Comparison of ENCODE assay signal across 25 cellular contexts in genomic region chr13:51938454-51938853, GRCh38.
"Had no signal": no experiment of that assay in that cellular context is flagged by ENCODE, and none has a peak within 500 bp of the region (broad histone marks: within the 10 kb centered on the region; RNA-seq: fewer than 3 reads in every experiment).

No MANE protein-coding gene starts in this region.

- ATAC-seq: body of pancreas, foreskin keratinocyte, heart right ventricle, natural killer cell, right cardiac atrium had no signal

- H3K27ac ChIP-seq: adrenal gland, body of pancreas, esophagus muscularis mucosa, foreskin keratinocyte, heart right ventricle, left ventricle myocardium inferior, spleen, tibial nerve had no signal

- H3K27ac Mint-ChIP-seq: activated CD4-positive, alpha-beta memory T cell treated with anti-CD3 and anti-CD28 coated beads for 36 hours; activated CD4-positive, alpha-beta T cell treated with anti-CD3 and anti-CD28 coated beads, Interleukin-2, amount 10 ng/mL, durations not matched to agents 24 days and 14 days; activated naive CD4-positive, alpha-beta T cell treated with anti-CD3 and anti-CD28 coated beads for 36 hours; activated naive CD8-positive, alpha-beta T cell treated with anti-CD3 and anti-CD28 coated beads for 36 hours; activated T-helper 1 cell treated with anti-CD3 and anti-CD28 coated beads, Interleukin-12 subunit alpha, Interleukin-12 subunit beta, Interleukin-2, Interleukin-4 antibody, amounts not matched to agents 30 ng/mL and 10 ng/mL and 1 ng/mL, durations not matched to agents 14 hours and 24 hours and 36 hours; natural killer cell; T-helper 1 cell treated with Interleukin-12 subunit alpha and Interleukin-12 subunit beta and Interleukin-4 antibody, amounts not matched to agents 30 μg/mL and 1 μg/mL, for 36 hours had no signal

- H3K27me3 Mint-ChIP-seq: activated CD4-positive, alpha-beta memory T cell treated with anti-CD3 and anti-CD28 coated beads for 36 hours; activated naive CD8-positive, alpha-beta T cell treated with anti-CD3 and anti-CD28 coated beads for 36 hours had no signal

- H3K9me3 ChIP-seq: adrenal gland, body of pancreas, esophagus muscularis mucosa, heart right ventricle, left ventricle myocardium inferior, spleen, tibial nerve had no signal

- H3K27me3 ChIP-seq: adrenal gland, body of pancreas, esophagus muscularis mucosa, foreskin keratinocyte, heart right ventricle, spleen, tibial nerve had no signal

- H3K9me3 Mint-ChIP-seq: activated CD4-positive, alpha-beta memory T cell treated with anti-CD3 and anti-CD28 coated beads for 36 hours; activated CD4-positive, alpha-beta T cell treated with anti-CD3 and anti-CD28 coated beads, Interleukin-2, amount 10 ng/mL, durations not matched to agents 24 days and 14 days; activated naive CD4-positive, alpha-beta T cell treated with anti-CD3 and anti-CD28 coated beads for 36 hours; activated naive CD8-positive, alpha-beta T cell treated with anti-CD3 and anti-CD28 coated beads for 36 hours; activated T-helper 1 cell treated with anti-CD3 and anti-CD28 coated beads, Interleukin-12 subunit alpha, Interleukin-12 subunit beta, Interleukin-2, Interleukin-4 antibody, amounts not matched to agents 30 ng/mL and 10 ng/mL and 1 ng/mL, durations not matched to agents 14 hours and 24 hours and 36 hours; natural killer cell; T-helper 1 cell treated with Interleukin-12 subunit alpha and Interleukin-12 subunit beta and Interleukin-4 antibody, amounts not matched to agents 30 μg/mL and 1 μg/mL, for 36 hours had no signal

- H3K4me3 Mint-ChIP-seq: activated CD4-positive, alpha-beta memory T cell treated with anti-CD3 and anti-CD28 coated beads for 36 hours; activated CD4-positive, alpha-beta T cell treated with anti-CD3 and anti-CD28 coated beads, Interleukin-2, amount 10 ng/mL, durations not matched to agents 24 days and 14 days; activated naive CD4-positive, alpha-beta T cell treated with anti-CD3 and anti-CD28 coated beads for 36 hours; activated naive CD8-positive, alpha-beta T cell treated with anti-CD3 and anti-CD28 coated beads for 36 hours; activated T-helper 1 cell treated with anti-CD3 and anti-CD28 coated beads, Interleukin-12 subunit alpha, Interleukin-12 subunit beta, Interleukin-2, Interleukin-4 antibody, amounts not matched to agents 30 ng/mL and 10 ng/mL and 1 ng/mL, durations not matched to agents 14 hours and 24 hours and 36 hours; natural killer cell; T-helper 1 cell treated with Interleukin-12 subunit alpha and Interleukin-12 subunit beta and Interleukin-4 antibody, amounts not matched to agents 30 μg/mL and 1 μg/mL, for 36 hours had no signal

- H3K36me3 Mint-ChIP-seq: activated CD4-positive, alpha-beta memory T cell treated with anti-CD3 and anti-CD28 coated beads for 36 hours; activated naive CD8-positive, alpha-beta T cell treated with anti-CD3 and anti-CD28 coated beads for 36 hours; natural killer cell had no signal

- DNase-seq: activated CD4-positive, alpha-beta memory T cell treated with anti-CD3 and anti-CD28 coated beads for 36 hours; activated CD4-positive, alpha-beta T cell treated with anti-CD3 and anti-CD28 coated beads, Interleukin-2, amount 10 ng/mL, durations not matched to agents 24 days and 14 days; activated CD4-positive, CD25-positive, alpha-beta regulatory T cell treated with anti-CD3 and anti-CD28 coated beads, Interleukin-2, amount 50 U/mL, for 72 hours; activated CD8-positive, alpha-beta memory T cell treated with anti-CD3 and anti-CD28 coated beads, Interleukin-2, amount 50 U/mL, for 4 hours; activated naive CD4-positive, alpha-beta T cell treated with anti-CD3 and anti-CD28 coated beads for 36 hours; activated naive CD8-positive, alpha-beta T cell treated with anti-CD3 and anti-CD28 coated beads for 36 hours; activated T-cell treated with anti-CD3 and anti-CD28 coated beads, Interleukin-2, amount 50 U/mL, for 1 hour; adrenal gland; aorta; body of pancreas; cerebellar nuclear complex; cortex of kidney; foreskin keratinocyte; heart right ventricle; left ventricle myocardium inferior; mesendoderm; natural killer cell; right cardiac atrium; spleen; stimulated activated naive CD4-positive, alpha-beta T cell treated with Interleukin-2 at 50 U/mL for 16 hours; T1000 had no signal
